ENCODE assay signal across 19 cellular contexts in the genomic region with DNA sequence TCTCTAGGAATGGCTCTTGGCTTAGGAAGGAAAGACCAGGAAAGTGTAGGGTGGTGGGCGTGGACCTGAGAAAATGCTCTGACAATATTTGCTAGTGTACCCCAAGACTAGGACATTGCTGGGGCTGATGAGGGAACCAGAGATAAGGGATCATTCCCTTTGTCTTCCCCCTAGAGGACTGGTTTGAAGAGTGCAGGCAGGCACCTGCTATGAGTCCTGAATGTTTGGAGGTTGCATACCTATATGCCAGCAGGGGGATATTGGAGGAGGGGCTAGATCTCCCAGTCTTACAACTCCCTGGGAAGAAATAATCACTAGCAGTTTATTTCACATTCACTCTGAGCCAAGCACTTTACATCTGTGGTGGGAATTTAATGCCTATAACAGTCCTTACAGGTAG. TPM values are rescaled to one million over a fixed set of nuclear protein-coding genes. Genes with fewer than 3 reads are reported as not detected.
DNase-seq lines count a peak whose midpoint lies in the region; ATAC-seq, FAIRE-seq and TF ChIP-seq lines count a peak whose summit lies in the region.
"Had no signal": no experiment of that assay in that cellular context is flagged by ENCODE, and none has a peak within 500 bp of the region (broad histone marks: within the 10 kb centered on the region; RNA-seq: fewer than 3 reads in every experiment).

No MANE protein-coding gene starts in this region.

- SMC1A ChIA-PET in GM12878 (lab: Charles Lee; ENCODE audit: uncharacterized antibody, unreplicated experiment), result no interaction called here

- H3K4me3 ChIP-seq in Jurkat, Clone E6-1 (ENCODE audit: low read length), result no peak overlapping the region
- H3K4me3 ChIP-seq in GM12878, result no peak overlapping the region
- no peak overlapping the region for H3K4me3 ChIP-seq in effector memory CD4-positive, alpha-beta T cell (ENCODE audit: insufficient read depth, low read depth, low read length, poor library complexity, severe bottlenecking)
- H3K4me3 ChIP-seq: ascending aorta, sigmoid colon, SK-N-MC, tibial nerve had no signal

- TF ChIP-seq CTCF in GM12873 (IDR thresholded peaks at IDR 0.05; ENCODE audit: insufficient read depth, low read depth, low read length, missing control alignments) (peak; percentile 34), GM12878 (IDR thresholded peaks at IDR 0.05 in 2 of 3, conservative IDR thresholded peaks at IDR 0.05 in 1 of 3; ENCODE audit: control insufficient read depth in 2 of 3, extremely low read depth in 1 of 3, insufficient read depth in 1 of 3, low read depth in 3 of 3, low read length in 3 of 3) (no peak)

- H3K9me3 Mint-ChIP-seq in naive B cell, result no peaks in the 10 kb centered on the region

- no peak overlapping the region for H3K27ac Mint-ChIP-seq in naive B cell
- H3K27ac Mint-ChIP-seq: CD14-positive monocyte had no signal

- H3K36me3 Mint-ChIP-seq in naive B cell, result peaks cover 12 to 14% of the 10 kb centered on the region in 2 donors
- H3K36me3 Mint-ChIP-seq: CD14-positive monocyte had no signal

- no peaks in the 10 kb centered on the region for H3K36me3 ChIP-seq in GM12878 (ENCODE audit: control insufficient read depth in 2 of 2, insufficient read depth in 2 of 2, low read length in 1 of 2)
- no peaks in the 10 kb centered on the region for H3K36me3 ChIP-seq in effector memory CD4-positive, alpha-beta T cell (ENCODE audit: control insufficient read depth, insufficient read depth, low read length)
- H3K36me3 ChIP-seq: ascending aorta, neutrophil, sigmoid colon had no signal

- no peaks in the 10 kb centered on the region for H3K27me3 Mint-ChIP-seq in naive B cell

- ATAC-seq in GM12878 (peak; percentile 40; the same call in 2 of the 3 replicates), naive B cell (ENCODE audit: low read depth in 2 of 2) (peak; percentile 33 to 41), HG02938 (IDR thresholded peaks at IDR 0.05; ENCODE audit: unreplicated experiment) (no peak)

- no TSS peak for BruUV-seq in GM12878 (replicated peaks; lab: Mats Ljungman, UMichigan)

- 0% methylated on average over 1 of the region's 1 CpG for WGBS in GM12878 (ENCODE audit: insufficient coverage, insufficient replicate concordance, low lambda C conversion rate, missing lambda C conversion rate)

- H4K20me1 ChIP-seq in GM12878 (ENCODE audit: control insufficient read depth, insufficient read depth), result no peaks in the 10 kb centered on the region

- no peak for TF ChIP-seq POLR2A in GM12878 (IDR thresholded peaks at IDR 0.05; ENCODE audit: low read depth, low read length)

- H3K4me1 ChIP-seq in GM12878 (ENCODE audit: control insufficient read depth, insufficient read depth, low read length), result peaks cover 4% of the 10 kb centered on the region
- H3K4me1 ChIP-seq in effector memory CD4-positive, alpha-beta T cell (ENCODE audit: control insufficient read depth, insufficient read depth, low read length, poor library complexity, severe bottlenecking), result no peaks in the 10 kb centered on the region
- H3K4me1 ChIP-seq: ascending aorta had no signal

- H3K4me2 ChIP-seq in GM12878 (ENCODE audit: control insufficient read depth, insufficient read depth), result no peak overlapping the region

- DNase-seq in Jurkat, Clone E6-1 (ENCODE audit: low read depth, low spot score), result peak; percentile 28
- DNase-seq in GM12878 (ENCODE audit: low read depth, low spot score), result no peak
- DNase-seq in naive B cell, result no peak
- no peak for DNase-seq in effector memory CD4-positive, alpha-beta T cell
- no peak for DNase-seq in effector CD8-positive, alpha-beta T cell (lab: John Stamatoyannopoulos, UW)
- DNase-seq: activated CD8-positive, alpha-beta memory T cell treated with anti-CD3 and anti-CD28 coated beads for 24 hours; activated gamma-delta T cell; dermis blood vessel endothelial cell; GOT3; NCI-H2171 treated with DMSO at 0.1 percent for 48 hours; sigmoid colon; stimulated activated CD4-positive, alpha-beta T cell treated with anti-CD3 and anti-CD28 coated beads, Interleukin-4, amount 100 ng/mL, for 24 hours had no signal

- RAD21 ChIA-PET in GM12878 (lab: Charles Lee; ENCODE audit: unreplicated experiment), result no interaction called here

- no peaks in the 10 kb centered on the region for H3K27me3 ChIP-seq in GM12878 (replicated peaks in 1 of 2; ENCODE audit: control insufficient read depth in 2 of 2, insufficient read depth in 2 of 2, low read length in 1 of 2)
- no peaks in the 10 kb centered on the region for H3K27me3 ChIP-seq in effector memory CD4-positive, alpha-beta T cell (replicated peaks; ENCODE audit: control insufficient read depth, insufficient read depth, low read length, poor library complexity, severe bottlenecking)
- H3K27me3 ChIP-seq: ascending aorta, sigmoid colon, tibial nerve had no signal

- H3K9ac ChIP-seq in GM12878 (ENCODE audit: control insufficient read depth, insufficient read depth, low read length), result no peak overlapping the region

- no peak for FAIRE-seq in GM12878 (lab: Jason Lieb, UNC)

- no peak for TF ChIP-seq EP300 in GM12878 (IDR thresholded peaks at IDR 0.05; ENCODE audit: borderline replicate concordance in 1 of 2, control insufficient read depth in 1 of 2, low read depth in 2 of 2, low read length in 2 of 2)

- H3K9me3 ChIP-seq in GM12878 (replicated peaks; ENCODE audit: control insufficient read depth, insufficient read depth, low read length), result no peaks in the 10 kb centered on the region
- H3K9me3 ChIP-seq in effector memory CD4-positive, alpha-beta T cell (ENCODE audit: control insufficient read depth, low read length), result no peaks in the 10 kb centered on the region
- H3K9me3 ChIP-seq: ascending aorta, neutrophil, sigmoid colon, tibial nerve had no signal

- H2AFZ ChIP-seq in GM12878 (ENCODE audit: control insufficient read depth, low read depth, low read length), result no peak overlapping the region

- H3K27ac ChIP-seq in GM12878 (ENCODE audit: control insufficient read depth, insufficient read depth), result no peak overlapping the region
- no peak overlapping the region for H3K27ac ChIP-seq in effector memory CD4-positive, alpha-beta T cell (ENCODE audit: insufficient read depth, low read length, poor library complexity, severe bottlenecking)
- H3K27ac ChIP-seq: ascending aorta, neutrophil, sigmoid colon, SK-N-MC, tibial nerve had no signal

- CTCF ChIA-PET in GM12878 (lab: Yijun Ruan, JAX), result no interaction called here

- no peaks in the 10 kb centered on the region for H3K79me2 ChIP-seq in GM12878 (ENCODE audit: control insufficient read depth, insufficient read depth, low read length)

- in situ Hi-C loops in GM12878 (cut with MboI), result no loop called here

- no peak overlapping the region for H3K4me3 Mint-ChIP-seq in naive B cell
- H3K4me3 Mint-ChIP-seq: CD14-positive monocyte had no signal

- H3K4me1 Mint-ChIP-seq in naive B cell, result peaks cover 9 to 20% (median 17%) of the 10 kb centered on the region in 3 donors

- POLR2A ChIA-PET in GM12878 (lab: Charles Lee), result no interaction called here

- intact Hi-C loops in GM12878 (cut with micrococcal nuclease; ENCODE audit: unreplicated experiment), result no loop called here

- TF ChIP-seq RAD21 in GM12878 (IDR thresholded peaks at IDR 0.05; ENCODE audit: insufficient read depth, low read depth, low read length), result no peak

TF ChIP-seq in GM12878, 131 proteins besides CTCF, POLR2A, EP300 and RAD21 (continues in another document):
- TF ChIP-seq, protein P1, sequence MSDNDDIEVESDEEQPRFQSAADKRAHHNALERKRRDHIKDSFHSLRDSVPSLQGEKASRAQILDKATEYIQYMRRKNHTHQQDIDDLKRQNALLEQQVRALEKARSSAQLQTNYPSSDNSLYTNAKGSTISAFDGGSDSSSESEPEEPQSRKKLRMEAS (IDR thresholded peaks at IDR 0.05; ENCODE audit: low read depth, low read length), result no peak
- TF ChIP-seq FOXM1 (IDR thresholded peaks at IDR 0.05; ENCODE audit: low read depth, low read length), result no peak

RNA-seq across cellular contexts. Expression of gene BCL10, which starts 6.0 kb away (rescaled TPM):
- 14.5 TPM for polyA plus RNA-seq in Jurkat, Clone E6-1 (2012; ENCODE audit: insufficient read depth, insufficient read length)
- total RNA-seq in GM12878 (2013; cell fraction: nucleolus; rRNA removed), result 45.2 and 45.4 TPM in 2 replicates
- total RNA-seq in GM12878 (2014; rRNA removed), result 20.0 and 22.6 TPM in 2 replicates
- 21.7 and 23.7 TPM in 2 replicates for total RNA-seq in GM12878 (2014; rRNA removed; fragmentation: Illumina TruSeq; extraction: Trizol)
- 25.3 and 28.1 TPM in 2 replicates for total RNA-seq in GM12878 (2021)
- 8.6 TPM for polyA plus RNA-seq in GM12878 (2011; ENCODE audit: low read depth)
- 17.8 and 22.3 TPM in 2 replicates for polyA plus RNA-seq in GM12878 (2011; rRNA removed)
- polyA plus RNA-seq in GM12878 (2011; cell fraction: cytosol; rRNA removed), result 9.8 and 10.1 TPM in 2 replicates
- 8.8 TPM in 2 replicates for polyA plus RNA-seq in GM12878 (2011; cell fraction: nucleus; rRNA removed)
- polyA plus RNA-seq in GM12878 (2012), result 11.7 and 16.2 TPM in 2 replicates
- 18.3 and 21.1 TPM in 2 replicates for polyA plus RNA-seq in GM12878 (2014; fragmentation: Illumina TruSeq; extraction: Trizol)
- 10 to 100 TPM; 16.7 to 19.0 TPM for polyA plus RNA-seq in GM12878 (2014; fragmentation: Nextera tagmentation; extraction: Ambion mirVana)
- 10.6 and 11.8 TPM in 2 replicates for polyA plus RNA-seq in GM12878 (2014; rRNA removed)
- polyA plus RNA-seq in GM12878 (2016; fragmentation: Nextera tagmentation; extraction: Ambion mirVana), result 10 to 100 TPM; 26.8 to 35.2 TPM
- polyA minus RNA-seq in GM12878 (2011; rRNA and poly(A)+ RNA removed), result 28.8 and 29.7 TPM in 2 replicates
- 12.2 and 12.8 TPM in 2 replicates for polyA minus RNA-seq in GM12878 (2011; cell fraction: cytosol; rRNA and poly(A)+ RNA removed)
- polyA minus RNA-seq in GM12878 (2011; cell fraction: nucleus; rRNA and poly(A)+ RNA removed), result 46.5 and 60.1 TPM in 2 replicates
- polyA plus RNA-seq in naive B cell (ENCODE audit: low read depth in 6 of 6), result 10 to 100 TPM; 48.6 to 83.4 (median 62.4) TPM

RNA-seq across cellular contexts. Expression of gene C1orf52, which starts 23.0 kb away (rescaled TPM):
- polyA plus RNA-seq in Jurkat, Clone E6-1 (2012; ENCODE audit: insufficient read depth, insufficient read length), result 43.7 TPM
- 27.3 and 46.0 TPM in 2 replicates for total RNA-seq in GM12878 (2013; cell fraction: nucleolus; rRNA removed)
- total RNA-seq in GM12878 (2014; rRNA removed), result 20.4 and 26.8 TPM in 2 replicates
- 16.4 and 16.6 TPM in 2 replicates for total RNA-seq in GM12878 (2014; rRNA removed; fragmentation: Illumina TruSeq; extraction: Trizol)
- 13.8 and 16.8 TPM in 2 replicates for total RNA-seq in GM12878 (2021)
- polyA plus RNA-seq in GM12878 (2011; ENCODE audit: low read depth), result 8.3 TPM
- 22.9 and 34.8 TPM in 2 replicates for polyA plus RNA-seq in GM12878 (2011; rRNA removed)
- 15.5 and 23.5 TPM in 2 replicates for polyA plus RNA-seq in GM12878 (2011; cell fraction: cytosol; rRNA removed)
- polyA plus RNA-seq in GM12878 (2011; cell fraction: nucleus; rRNA removed), result 29.2 and 30.7 TPM in 2 replicates
- 18.7 and 19.6 TPM in 2 replicates for polyA plus RNA-seq in GM12878 (2012)
- 12.8 and 15.1 TPM in 2 replicates for polyA plus RNA-seq in GM12878 (2014; fragmentation: Illumina TruSeq; extraction: Trizol)
- 10 to 100 TPM in 1 of 2 experiments, 1 to 10 TPM in 1; 9.4 to 17.1 TPM for polyA plus RNA-seq in GM12878 (2014; fragmentation: Nextera tagmentation; extraction: Ambion mirVana)
- polyA plus RNA-seq in GM12878 (2014; rRNA removed), result 18.1 and 27.3 TPM in 2 replicates
- polyA plus RNA-seq in GM12878 (2016; fragmentation: Nextera tagmentation; extraction: Ambion mirVana), result 10 to 100 TPM; 37.6 to 39.5 TPM
- 6.2 and 15.9 TPM in 2 replicates for polyA minus RNA-seq in GM12878 (2011; rRNA and poly(A)+ RNA removed)
- 5.6 and 14.2 TPM in 2 replicates for polyA minus RNA-seq in GM12878 (2011; cell fraction: cytosol; rRNA and poly(A)+ RNA removed)
- polyA minus RNA-seq in GM12878 (2011; cell fraction: nucleus; rRNA and poly(A)+ RNA removed), result 10.6 and 15.5 TPM in 2 replicates
- polyA plus RNA-seq in naive B cell (ENCODE audit: low read depth in 6 of 6), result 10 to 100 TPM; 23.3 to 33.6 (median 27.0) TPM
